In the genomic region with DNA sequence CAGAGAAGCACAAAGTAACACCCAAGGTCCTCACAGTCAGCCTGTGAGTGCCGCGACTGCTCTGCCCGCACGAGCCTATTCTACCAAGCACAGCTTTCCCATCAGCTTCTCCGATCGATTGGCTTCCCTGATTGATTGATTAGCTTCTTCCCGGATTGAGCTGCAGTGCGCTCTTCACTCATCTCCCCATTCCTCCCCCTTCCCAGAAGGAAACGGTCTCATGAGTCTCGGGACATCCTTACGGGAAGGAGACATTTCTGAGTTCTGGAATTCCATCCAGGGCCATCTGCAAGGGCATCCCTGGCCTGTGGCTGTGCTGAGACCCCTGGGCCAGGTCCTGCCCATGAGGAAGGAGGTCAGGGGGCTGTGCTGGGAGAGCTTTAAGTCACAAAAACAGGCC, we compare ENCODE assay signal across 1 cellular context.
TF ChIP-seq lines count a peak whose summit lies in the region.

No MANE protein-coding gene starts in this region.

TF ChIP-seq in GM23338, 12 proteins besides CTCF, POLR2A, EP300 and RAD21:
- TF ChIP-seq, protein P1, sequence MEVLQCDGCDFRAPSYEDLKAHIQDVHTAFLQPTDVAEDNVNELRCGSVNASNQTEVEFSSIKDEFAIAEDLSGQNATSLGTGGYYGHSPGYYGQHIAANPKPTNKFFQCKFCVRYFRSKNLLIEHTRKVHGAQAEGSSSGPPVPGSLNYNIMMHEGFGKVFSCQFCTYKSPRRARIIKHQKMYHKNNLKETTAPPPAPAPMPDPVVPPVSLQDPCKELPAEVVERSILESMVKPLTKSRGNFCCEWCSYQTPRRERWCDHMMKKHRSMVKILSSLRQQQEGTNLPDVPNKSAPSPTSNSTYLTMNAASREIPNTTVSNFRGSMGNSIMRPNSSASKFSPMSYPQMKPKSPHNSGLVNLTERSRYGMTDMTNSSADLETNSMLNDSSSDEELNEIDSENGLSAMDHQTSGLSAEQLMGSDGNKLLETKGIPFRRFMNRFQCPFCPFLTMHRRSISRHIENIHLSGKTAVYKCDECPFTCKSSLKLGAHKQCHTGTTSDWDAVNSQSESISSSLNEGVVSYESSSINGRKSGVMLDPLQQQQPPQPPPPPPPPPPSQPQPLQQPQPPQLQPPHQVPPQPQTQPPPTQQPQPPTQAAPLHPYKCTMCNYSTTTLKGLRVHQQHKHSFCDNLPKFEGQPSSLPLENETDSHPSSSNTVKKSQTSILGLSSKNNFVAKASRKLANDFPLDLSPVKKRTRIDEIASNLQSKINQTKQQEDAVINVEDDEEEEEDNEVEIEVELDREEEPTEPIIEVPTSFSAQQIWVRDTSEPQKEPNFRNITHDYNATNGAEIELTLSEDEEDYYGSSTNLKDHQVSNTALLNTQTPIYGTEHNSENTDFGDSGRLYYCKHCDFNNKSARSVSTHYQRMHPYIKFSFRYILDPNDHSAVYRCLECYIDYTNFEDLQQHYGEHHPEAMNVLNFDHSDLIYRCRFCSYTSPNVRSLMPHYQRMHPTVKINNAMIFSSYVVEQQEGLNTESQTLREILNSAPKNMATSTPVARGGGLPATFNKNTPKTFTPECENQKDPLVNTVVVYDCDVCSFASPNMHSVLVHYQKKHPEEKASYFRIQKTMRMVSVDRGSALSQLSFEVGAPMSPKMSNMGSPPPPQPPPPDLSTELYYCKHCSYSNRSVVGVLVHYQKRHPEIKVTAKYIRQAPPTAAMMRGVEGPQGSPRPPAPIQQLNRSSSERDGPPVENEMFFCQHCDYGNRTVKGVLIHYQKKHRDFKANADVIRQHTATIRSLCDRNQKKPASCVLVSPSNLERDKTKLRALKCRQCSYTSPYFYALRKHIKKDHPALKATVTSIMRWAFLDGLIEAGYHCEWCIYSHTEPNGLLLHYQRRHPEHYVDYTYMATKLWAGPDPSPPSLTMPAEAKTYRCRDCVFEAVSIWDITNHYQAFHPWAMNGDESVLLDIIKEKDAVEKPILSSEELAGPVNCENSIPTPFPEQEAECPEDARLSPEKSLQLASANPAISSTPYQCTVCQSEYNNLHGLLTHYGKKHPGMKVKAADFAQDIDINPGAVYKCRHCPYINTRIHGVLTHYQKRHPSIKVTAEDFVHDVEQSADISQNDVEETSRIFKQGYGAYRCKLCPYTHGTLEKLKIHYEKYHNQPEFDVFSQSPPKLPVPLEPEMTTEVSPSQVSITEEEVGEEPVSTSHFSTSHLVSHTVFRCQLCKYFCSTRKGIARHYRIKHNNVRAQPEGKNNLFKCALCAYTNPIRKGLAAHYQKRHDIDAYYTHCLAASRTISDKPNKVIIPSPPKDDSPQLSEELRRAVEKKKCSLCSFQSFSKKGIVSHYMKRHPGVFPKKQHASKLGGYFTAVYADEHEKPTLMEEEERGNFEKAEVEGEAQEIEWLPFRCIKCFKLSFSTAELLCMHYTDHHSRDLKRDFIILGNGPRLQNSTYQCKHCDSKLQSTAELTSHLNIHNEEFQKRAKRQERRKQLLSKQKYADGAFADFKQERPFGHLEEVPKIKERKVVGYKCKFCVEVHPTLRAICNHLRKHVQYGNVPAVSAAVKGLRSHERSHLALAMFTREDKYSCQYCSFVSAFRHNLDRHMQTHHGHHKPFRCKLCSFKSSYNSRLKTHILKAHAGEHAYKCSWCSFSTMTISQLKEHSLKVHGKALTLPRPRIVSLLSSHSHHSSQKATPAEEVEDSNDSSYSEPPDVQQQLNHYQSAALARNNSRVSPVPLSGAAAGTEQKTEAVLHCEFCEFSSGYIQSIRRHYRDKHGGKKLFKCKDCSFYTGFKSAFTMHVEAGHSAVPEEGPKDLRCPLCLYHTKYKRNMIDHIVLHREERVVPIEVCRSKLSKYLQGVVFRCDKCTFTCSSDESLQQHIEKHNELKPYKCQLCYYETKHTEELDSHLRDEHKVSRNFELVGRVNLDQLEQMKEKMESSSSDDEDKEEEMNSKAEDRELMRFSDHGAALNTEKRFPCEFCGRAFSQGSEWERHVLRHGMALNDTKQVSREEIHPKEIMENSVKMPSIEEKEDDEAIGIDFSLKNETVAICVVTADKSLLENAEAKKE (CRISPR knock-in tag; IDR thresholded peaks at IDR 0.05): no peak
- TF ChIP-seq POLR2AphosphoS5 (IDR thresholded peaks at IDR 0.05; ENCODE audit: low read depth) (no peak), CREB1 (CRISPR knock-in tag; IDR thresholded peaks at IDR 0.05; ENCODE audit: low read depth) (no peak), EZH2phosphoT487 (IDR thresholded peaks at IDR 0.05; ENCODE audit: unreplicated experiment) (no peak), ZNF114 (CRISPR knock-in tag; IDR thresholded peaks at IDR 0.05) (no peak), NANOG (IDR thresholded peaks at IDR 0.05; ENCODE audit: borderline replicate concordance) (no peak), JUNB (IDR thresholded peaks at IDR 0.05; ENCODE audit: unreplicated experiment) (no peak), STAT1 (IDR thresholded peaks at IDR 0.05; ENCODE audit: unreplicated experiment) (no peak), ZNF331 (CRISPR knock-in tag; IDR thresholded peaks at IDR 0.05; ENCODE audit: low read depth) (no peak), EZH2 (IDR thresholded peaks at IDR 0.05; ENCODE audit: low read depth, unreplicated experiment) (no peak)
- TF ChIP-seq, protein P2, sequence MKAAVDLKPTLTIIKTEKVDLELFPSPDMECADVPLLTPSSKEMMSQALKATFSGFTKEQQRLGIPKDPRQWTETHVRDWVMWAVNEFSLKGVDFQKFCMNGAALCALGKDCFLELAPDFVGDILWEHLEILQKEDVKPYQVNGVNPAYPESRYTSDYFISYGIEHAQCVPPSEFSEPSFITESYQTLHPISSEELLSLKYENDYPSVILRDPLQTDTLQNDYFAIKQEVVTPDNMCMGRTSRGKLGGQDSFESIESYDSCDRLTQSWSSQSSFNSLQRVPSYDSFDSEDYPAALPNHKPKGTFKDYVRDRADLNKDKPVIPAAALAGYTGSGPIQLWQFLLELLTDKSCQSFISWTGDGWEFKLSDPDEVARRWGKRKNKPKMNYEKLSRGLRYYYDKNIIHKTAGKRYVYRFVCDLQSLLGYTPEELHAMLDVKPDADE (IDR thresholded peaks at IDR 0.05): no peak
- TF ChIP-seq, protein P3, sequence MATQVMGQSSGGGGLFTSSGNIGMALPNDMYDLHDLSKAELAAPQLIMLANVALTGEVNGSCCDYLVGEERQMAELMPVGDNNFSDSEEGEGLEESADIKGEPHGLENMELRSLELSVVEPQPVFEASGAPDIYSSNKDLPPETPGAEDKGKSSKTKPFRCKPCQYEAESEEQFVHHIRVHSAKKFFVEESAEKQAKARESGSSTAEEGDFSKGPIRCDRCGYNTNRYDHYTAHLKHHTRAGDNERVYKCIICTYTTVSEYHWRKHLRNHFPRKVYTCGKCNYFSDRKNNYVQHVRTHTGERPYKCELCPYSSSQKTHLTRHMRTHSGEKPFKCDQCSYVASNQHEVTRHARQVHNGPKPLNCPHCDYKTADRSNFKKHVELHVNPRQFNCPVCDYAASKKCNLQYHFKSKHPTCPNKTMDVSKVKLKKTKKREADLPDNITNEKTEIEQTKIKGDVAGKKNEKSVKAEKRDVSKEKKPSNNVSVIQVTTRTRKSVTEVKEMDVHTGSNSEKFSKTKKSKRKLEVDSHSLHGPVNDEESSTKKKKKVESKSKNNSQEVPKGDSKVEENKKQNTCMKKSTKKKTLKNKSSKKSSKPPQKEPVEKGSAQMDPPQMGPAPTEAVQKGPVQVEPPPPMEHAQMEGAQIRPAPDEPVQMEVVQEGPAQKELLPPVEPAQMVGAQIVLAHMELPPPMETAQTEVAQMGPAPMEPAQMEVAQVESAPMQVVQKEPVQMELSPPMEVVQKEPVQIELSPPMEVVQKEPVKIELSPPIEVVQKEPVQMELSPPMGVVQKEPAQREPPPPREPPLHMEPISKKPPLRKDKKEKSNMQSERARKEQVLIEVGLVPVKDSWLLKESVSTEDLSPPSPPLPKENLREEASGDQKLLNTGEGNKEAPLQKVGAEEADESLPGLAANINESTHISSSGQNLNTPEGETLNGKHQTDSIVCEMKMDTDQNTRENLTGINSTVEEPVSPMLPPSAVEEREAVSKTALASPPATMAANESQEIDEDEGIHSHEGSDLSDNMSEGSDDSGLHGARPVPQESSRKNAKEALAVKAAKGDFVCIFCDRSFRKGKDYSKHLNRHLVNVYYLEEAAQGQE (IDR thresholded peaks at IDR 0.05; ENCODE audit: unreplicated experiment): no peak
